1 cellular context compared by ENCODE assay signal in genomic region chr2:84927275-84927627, GRCh38.
TF ChIP-seq lines count a peak whose summit lies in the region.

No MANE protein-coding gene starts in this region.

TF ChIP-seq in K562, 482 proteins besides CTCF, POLR2A, EP300 and RAD21:
- TF ChIP-seq MNT (conservative IDR thresholded peaks at IDR 0.05), result peak in 1 of 2 experiments; percentile 3; a peak in 1 of 4 replicates
- TF ChIP-seq DACH1 (IDR thresholded peaks at IDR 0.05; ENCODE audit: partially characterized antibody), result peak; percentile 69
- TF ChIP-seq ZNF512 (tag; IDR thresholded peaks at IDR 0.05), result peak; percentile 44; the same call in 1 of the 2 replicates
- no peak for TF ChIP-seq ZNF384 (IDR thresholded peaks at IDR 0.05; ENCODE audit: low read depth, low read length)
- TF ChIP-seq ZNF224 (CRISPR knock-in tag; IDR thresholded peaks at IDR 0.05), result no peak
- TF ChIP-seq TFAP4 (CRISPR knock-in tag; IDR thresholded peaks at IDR 0.05; ENCODE audit: borderline replicate concordance), result no peak
